8 cellular contexts compared by ENCODE assay signal in the genomic region with DNA sequence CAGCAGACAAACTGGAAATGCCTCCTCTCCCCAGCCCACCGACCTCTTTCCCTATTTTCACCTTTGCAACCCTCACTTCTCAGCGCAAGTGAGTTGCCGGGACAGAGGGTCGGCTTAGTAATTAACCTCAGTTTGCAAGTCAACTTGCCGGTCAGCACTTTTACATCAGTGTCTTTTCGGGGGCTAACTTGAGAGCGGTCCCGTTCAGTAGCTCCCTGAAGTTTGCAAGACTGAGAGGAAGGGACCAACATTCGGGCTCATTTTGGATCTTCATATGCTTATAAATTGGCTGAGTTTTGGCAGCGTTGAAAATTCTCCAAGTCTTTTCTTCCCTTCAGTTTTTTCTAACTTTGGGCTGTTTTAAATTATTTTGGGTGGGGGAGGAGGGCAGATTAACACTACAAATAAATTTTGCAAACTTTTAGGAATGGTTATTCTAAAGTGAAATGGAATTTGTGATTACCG. TPM values are rescaled to one million over a fixed set of nuclear protein-coding genes. Genes with fewer than 3 reads are reported as not detected.
DNase-seq lines count a peak whose midpoint lies in the region; ATAC-seq and TF ChIP-seq lines count a peak whose summit lies in the region.

No MANE protein-coding gene starts in this region.

- ATAC-seq in naive B cell (ENCODE audit: low read depth in 2 of 2), result no peak
- no peak for ATAC-seq in GM18498 (IDR thresholded peaks at IDR 0.05; ENCODE audit: unreplicated experiment)

- H3K27me3 ChIP-seq in HUES6 (ENCODE audit: control insufficient read depth, insufficient read depth, low read length), result no peaks in the 10 kb centered on the region

- H3K9me3 Mint-ChIP-seq in chondrocyte (ENCODE audit: low read depth) (no peaks in the 10 kb centered on the region), naive B cell (no peaks in the 10 kb centered on the region)

- H3K9me3 ChIP-seq in HUES6 (ENCODE audit: control insufficient read depth, insufficient read depth, low read depth, low read length), result no peaks in the 10 kb centered on the region

- DNase-seq in AG09309 (ENCODE audit: low read depth) (no peak), chondrocyte (ENCODE audit: low spot score) (no peak), naive B cell (no peak), DMS53 (lab: John Stamatoyannopoulos, UW) (no peak), KG1 (lab: John Stamatoyannopoulos, UW) (no peak), SHP77 treated with DMSO at 0.1 percent for 48 hours (lab: John Stamatoyannopoulos, UW) (no peak)

- peaks cover 2% of the 10 kb centered on the region for H3K27me3 Mint-ChIP-seq in chondrocyte (ENCODE audit: low read depth)
- H3K27me3 Mint-ChIP-seq in naive B cell, result no peaks in the 10 kb centered on the region

- H3K4me3 ChIP-seq in AG09309 (ENCODE audit: control insufficient read depth, low read depth, low read length), result peak overlapping the region; percentile 84
- peak overlapping the region; percentile 87 for H3K4me3 ChIP-seq in HUES6 (ENCODE audit: low read depth, low read length)

- H3K4me3 Mint-ChIP-seq in chondrocyte (ENCODE audit: unreplicated experiment) (peak overlapping the region; percentile 89), naive B cell (peak overlapping the region; percentile 81 to 98 (median 94))

- peaks cover 26% of the 10 kb centered on the region for H3K4me1 Mint-ChIP-seq in chondrocyte (ENCODE audit: low read depth)
- peaks cover 9 to 22% (median 14%) of the 10 kb centered on the region in 3 donors for H3K4me1 Mint-ChIP-seq in naive B cell

- H3K27ac Mint-ChIP-seq in chondrocyte (ENCODE audit: unreplicated experiment), result peak overlapping the region; percentile 97
- peak overlapping the region; percentile 41 to 88 (median 74) for H3K27ac Mint-ChIP-seq in naive B cell

- H3K9ac ChIP-seq in HUES6 (ENCODE audit: low read length), result peak overlapping the region; percentile 71

- H3K27ac ChIP-seq in HUES6 (ENCODE audit: low read depth, low read length), result no peak overlapping the region

- H3K36me3 Mint-ChIP-seq in chondrocyte (ENCODE audit: low read depth) (peaks cover 6% of the 10 kb centered on the region), naive B cell (no peaks in the 10 kb centered on the region)

- peaks cover 8% of the 10 kb centered on the region for H3K36me3 ChIP-seq in HUES6 (ENCODE audit: control insufficient read depth, insufficient read depth, low read length)

- H3K4me1 ChIP-seq in HUES6 (ENCODE audit: control insufficient read depth, insufficient read depth, low read length), result peaks cover 6% of the 10 kb centered on the region

- TF ChIP-seq CTCF in AG09309 (IDR thresholded peaks at IDR 0.05; ENCODE audit: control insufficient read depth, insufficient read depth, low read depth, low read length, missing control alignments) (no peak), chondrocyte (IDR thresholded peaks at IDR 0.05) (no peak)

RNA-seq across cellular contexts. Expression of a gene that starts 0.8 kb away (rescaled TPM):
- total RNA-seq in chondrocyte, result 9.5 to 13.1 TPM (median 10.4 TPM) in 3 replicates
- polyA plus RNA-seq in naive B cell (ENCODE audit: low read depth in 6 of 6), result 1 to 10 TPM; 1.4 to 5.0 (median 3.1) TPM

RNA-seq across cellular contexts. Expression of a gene that starts 17.9 kb away (rescaled TPM):
- 32.6 to 42.6 TPM (median 33.2 TPM) in 3 replicates for total RNA-seq in chondrocyte
- 10 to 100 TPM in 5 of 6 donors, 1 to 10 TPM in 1; 9.7 to 29.8 (median 20.7) TPM for polyA plus RNA-seq in naive B cell (ENCODE audit: low read depth in 6 of 6)
